Comparison of ENCODE assay signal across 8 cellular contexts in genomic region chr11:128299132-128299726, GRCh38.
A peak's percentile ranks its signal among the peaks of the same experiment; 100 is the strongest.
DNase-seq lines count a peak whose midpoint lies in the region; ATAC-seq and TF ChIP-seq lines count a peak whose summit lies in the region.

No MANE protein-coding gene starts in this region.

- H3K27ac ChIP-seq in skin epidermis: peak overlapping the region in 19 of 21 experiments; percentile 22 to 90 (median 57)

- no peak for TF ChIP-seq CTCF in epithelial cell of esophagus (IDR thresholded peaks at IDR 0.05; ENCODE audit: insufficient read depth, low read depth, low read length, missing control alignments)

- ATAC-seq in GM18907 (IDR thresholded peaks at IDR 0.05; ENCODE audit: unreplicated experiment): peak; percentile 36
- ATAC-seq in HG03460 (IDR thresholded peaks at IDR 0.05; ENCODE audit: unreplicated experiment): peak; percentile 36

- peak; percentile 23 for DNase-seq in epithelial cell of esophagus (ENCODE audit: low read depth)
- no peak for DNase-seq in iPS-NIHi7 (ENCODE audit: extremely low spot score)
- DNase-seq in stimulated activated CD4-positive, alpha-beta T cell treated with anti-CD3 and anti-CD28 coated beads, Interleukin-1b, Interleukin-23, amount 100 ng/mL, for 48 hours: no peak
- no peak for DNase-seq in cortex of kidney (lab: John Stamatoyannopoulos, UW)
- no peak for DNase-seq in RKO (ENCODE audit: low spot score)

- H3K4me3 ChIP-seq in epithelial cell of esophagus (ENCODE audit: low read length): no peak overlapping the region
- H3K4me3 ChIP-seq in skin epidermis: no peak overlapping the region
